In the genomic region with DNA sequence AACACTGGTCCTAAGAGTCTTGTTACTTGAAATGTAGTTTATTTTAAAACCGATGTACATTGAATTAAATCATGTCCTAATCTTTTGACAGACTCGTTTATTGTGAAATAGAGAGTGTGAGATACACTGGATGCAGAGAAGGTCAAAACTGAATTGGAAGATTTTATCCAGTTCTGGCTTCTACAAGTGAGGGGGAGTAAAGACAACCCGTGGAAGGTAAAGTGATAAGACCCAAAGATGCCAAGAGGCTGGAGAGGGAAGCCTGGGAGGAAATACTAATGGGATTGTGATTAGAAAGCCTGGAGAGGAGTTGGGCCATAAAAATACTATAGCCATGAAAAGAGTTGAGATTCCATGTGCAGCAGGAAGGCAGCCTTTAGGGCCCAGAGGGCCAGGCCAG, we compare ENCODE assay signal across 23 cellular contexts.
DNase-seq lines count a peak whose midpoint lies in the region.
"Had no signal": no experiment of that assay in that cellular context is flagged by ENCODE, and none has a peak within 500 bp of the region (broad histone marks: within the 10 kb centered on the region; RNA-seq: fewer than 3 reads in every experiment).

No MANE protein-coding gene starts in this region.

- no peaks in the 10 kb centered on the region for H3K36me3 ChIP-seq in mesenchymal stem cell (ENCODE audit: control insufficient read depth in 1 of 2, insufficient read depth in 2 of 2, low read depth in 1 of 2, low read length in 2 of 2)
- H3K36me3 ChIP-seq: BE2C, BLaER1 had no signal

- H3K18ac ChIP-seq in mesenchymal stem cell (ENCODE audit: low read depth in 1 of 2, low read length in 2 of 2): no peak overlapping the region

- H3K9me3 ChIP-seq in mesenchymal stem cell (ENCODE audit: control insufficient read depth, low read length): peaks cover 5% of the 10 kb centered on the region
- H3K9me3 ChIP-seq: A549, BE2C, BLaER1 had no signal

- no peaks in the 10 kb centered on the region for H3K79me1 ChIP-seq in mesenchymal stem cell (replicated peaks; ENCODE audit: low read length, poor library complexity, severe bottlenecking)

- H3K4me2 ChIP-seq in mesenchymal stem cell (ENCODE audit: low read length, poor library complexity, severe bottlenecking): no peak overlapping the region
- H3K4me2 ChIP-seq: A549, BLaER1 had no signal

- no peak overlapping the region for H3K14ac ChIP-seq in mesenchymal stem cell (ENCODE audit: low read length in 2 of 2)

- H3K4ac ChIP-seq in mesenchymal stem cell (ENCODE audit: low read depth in 1 of 2, low read length in 2 of 2): no peak overlapping the region

- H3K23ac ChIP-seq in mesenchymal stem cell (ENCODE audit: low read length in 2 of 2): no peak overlapping the region

- H2AFZ ChIP-seq in mesenchymal stem cell (ENCODE audit: low read depth, low read length): no peak overlapping the region

- peaks cover 3% of the 10 kb centered on the region for H3K4me1 ChIP-seq in mesenchymal stem cell (ENCODE audit: control insufficient read depth, insufficient read depth, low read depth, low read length)
- H3K4me1 ChIP-seq: A549, BE2C, BLaER1 had no signal

- no peaks in the 10 kb centered on the region for H3K27me3 ChIP-seq in mesenchymal stem cell (ENCODE audit: control insufficient read depth in 1 of 2, insufficient read depth in 1 of 2, low read length in 2 of 2)
- H3K27me3 ChIP-seq: BLaER1 had no signal

- no peak overlapping the region for H2BK5ac ChIP-seq in mesenchymal stem cell (ENCODE audit: low read depth, low read length, poor library complexity, severe bottlenecking)

- H3K9ac ChIP-seq in mesenchymal stem cell (ENCODE audit: low read length): no peak overlapping the region
- H3K9ac ChIP-seq: BLaER1 had no signal

- H3K27ac ChIP-seq in mesenchymal stem cell (ENCODE audit: low read length, poor library complexity, severe bottlenecking): no peak overlapping the region
- H3K27ac ChIP-seq: 22Rv1, A549, BLaER1 had no signal

- H2BK120ac ChIP-seq in mesenchymal stem cell (ENCODE audit: low read depth, low read length): no peak overlapping the region

- peak; percentile 55 for DNase-seq in NCI-H226
- DNase-seq in NCI-H82 treated with DMSO at 0.1 percent for 48 hours (lab: John Stamatoyannopoulos, UW; ENCODE audit: unreplicated experiment): peak; percentile 8
- no peak for DNase-seq in mesenchymal stem cell
- DNase-seq in stimulated activated CD4-positive, alpha-beta T cell treated with anti-CD3 and anti-CD28 coated beads, Interleukin-2, amount 100 ng/mL, for 48 hours: no peak
- DNase-seq in AML-193 (lab: John Stamatoyannopoulos, UW): no peak
- DNase-seq in activated T-cell treated with anti-CD3 and anti-CD28 coated beads, Interleukin-2, amount 50 U/mL, for 1 hour: no peak
- DNase-seq: BE2C; C1 segment of cervical spinal cord; CD4-positive, alpha-beta memory T cell; CD4-positive, CD25-positive, alpha-beta regulatory T cell; CD8-positive, alpha-beta memory T cell; COR-L47; DMS 273 treated with DMSO at 0.1 percent for 48 hours; DMS153; DMS53; DMS79; DND-41; EL; GDM1 had no signal

- 60% methylated on average over 3 of the region's 3 CpGs for WGBS in mesenchymal stem cell

- H4K91ac ChIP-seq in mesenchymal stem cell (ENCODE audit: low read length): no peak overlapping the region

- H4K8ac ChIP-seq in mesenchymal stem cell (ENCODE audit: low read length): no peak overlapping the region

- no peak overlapping the region for H2BK15ac ChIP-seq in mesenchymal stem cell (ENCODE audit: low read depth, poor library complexity, severe bottlenecking)

- H2AK5ac ChIP-seq in mesenchymal stem cell (ENCODE audit: low read length, severe bottlenecking): peak overlapping the region; percentile 39

- H3K4me3 ChIP-seq in mesenchymal stem cell (ENCODE audit: insufficient read depth in 1 of 2, low read depth in 1 of 2, low read length in 2 of 2): no peak overlapping the region
- H3K4me3 ChIP-seq: A549, BLaER1, GM12878 had no signal

- no peak overlapping the region for H2BK12ac ChIP-seq in mesenchymal stem cell (ENCODE audit: low read length in 2 of 2)

Comparison
In these comparisons a context has a peak if more than half of its experiments do, and no peak if none do; other contexts are left out.
1. DNase-seq: peak in NCI-H226 (single experiment) and NCI-H82 treated with DMSO at 0.1 percent for 48 hours (single experiment); none in mesenchymal stem cell (single experiment), stimulated activated CD4-positive, alpha-beta T cell treated with anti-CD3 and anti-CD28 coated beads, Interleukin-2, amount 100 ng/mL, for 48 hours (0 of 2), AML-193 (0 of 2) and activated T-cell treated with anti-CD3 and anti-CD28 coated beads, Interleukin-2, amount 50 U/mL, for 1 hour (single experiment).